Comparison of ENCODE assay signal across 11 cellular contexts in genomic region chr6:163751032-163751525, GRCh38.
DNase-seq lines count a peak whose midpoint lies in the region; ATAC-seq and TF ChIP-seq lines count a peak whose summit lies in the region.
"Had no signal": no experiment of that assay in that cellular context is flagged by ENCODE, and none has a peak within 500 bp of the region (broad histone marks: within the 10 kb centered on the region; RNA-seq: fewer than 3 reads in every experiment).

No MANE protein-coding gene starts in this region.

- peak; percentile 50 for ATAC-seq in activated naive CD8-positive, alpha-beta T cell treated with anti-CD3 and anti-CD28 coated beads, Interleukin-2, amount 50 U/mL, for 24 hours
- ATAC-seq in omental fat pad (ENCODE audit: low FRiP score): no peak

- no peaks in the 10 kb centered on the region for H3K36me3 Mint-ChIP-seq in MCF 10A (ENCODE audit: insufficient read depth, unreplicated experiment)
- no peaks in the 10 kb centered on the region for H3K36me3 Mint-ChIP-seq in activated naive CD8-positive, alpha-beta T cell treated with anti-CD3 and anti-CD28 coated beads, Interleukin-2, amount 50 U/mL, for 24 hours (ENCODE audit: low read depth)

- H3K4me3 ChIP-seq in breast epithelium (peak overlapping the region in 2 of 3 donors; percentile 21 to 49), suprapubic skin (no peak overlapping the region)

- H3K36me3 ChIP-seq in breast epithelium (no peaks in the 10 kb centered on the region), suprapubic skin (no peaks in the 10 kb centered on the region)

- CTCF ChIA-PET in MCF 10A (lab: Yijun Ruan, JAX): no interaction called here

- H3K9me3 Mint-ChIP-seq in MCF 10A (ENCODE audit: unreplicated experiment): peaks cover 7% of the 10 kb centered on the region
- peaks cover 5% of the 10 kb centered on the region for H3K9me3 Mint-ChIP-seq in activated naive CD8-positive, alpha-beta T cell treated with anti-CD3 and anti-CD28 coated beads, Interleukin-2, amount 50 U/mL, for 24 hours

- no peak for TF ChIP-seq CTCF in breast epithelium (IDR thresholded peaks at IDR 0.05)
- TF ChIP-seq CTCF in MCF 10A (IDR thresholded peaks at IDR 0.05; ENCODE audit: unreplicated experiment): no peak
- TF ChIP-seq CTCF in suprapubic skin (IDR thresholded peaks at IDR 0.05): no peak
- TF ChIP-seq CTCF in omental fat pad (IDR thresholded peaks at IDR 0.05): no peak

- 37% methylated on average over 18 of the region's 18 CpGs for WGBS in suprapubic skin

- intact Hi-C loops in breast epithelium (cut with DNase I; ENCODE audit: low total_unique reads) (no loop called here), MCF 10A (cut with micrococcal nuclease) (no loop called here)

- no peak for TF ChIP-seq EP300 in suprapubic skin (IDR thresholded peaks at IDR 0.05)

- H3K27ac Mint-ChIP-seq in MCF 10A (ENCODE audit: low read depth, unreplicated experiment): no peak overlapping the region
- H3K27ac Mint-ChIP-seq in activated naive CD8-positive, alpha-beta T cell treated with anti-CD3 and anti-CD28 coated beads, Interleukin-2, amount 50 U/mL, for 24 hours: peak overlapping the region; percentile 62

- H3K27me3 ChIP-seq in breast epithelium (no peaks in the 10 kb centered on the region), suprapubic skin (no peaks in the 10 kb centered on the region)

- BruUV-seq in MCF 10A (replicated peaks; lab: Mats Ljungman, UMichigan): no TSS peak

- TF ChIP-seq POLR2A in breast epithelium (IDR thresholded peaks at IDR 0.05) (no peak), suprapubic skin (IDR thresholded peaks at IDR 0.05) (no peak)

- DNase-seq in breast epithelium (ENCODE audit: low spot score in 2 of 2) (peak in 1 of 2 donors; percentile 23), MCF 10A (ENCODE audit: unreplicated experiment) (no peak), left kidney (ENCODE audit: low read depth, low spot score) (peak; percentile 57), suprapubic skin (ENCODE audit: low spot score in 2 of 2) (no peak), DMS53 (lab: John Stamatoyannopoulos, UW) (no peak), DMS153 treated with DMSO at 0.1 percent for 48 hours (lab: John Stamatoyannopoulos, UW; ENCODE audit: unreplicated experiment) (no peak), omental fat pad (ENCODE audit: low spot score) (no peak)
- peak; percentile 13 for DNase-seq in activated naive CD8-positive, alpha-beta T cell treated with anti-CD3 and anti-CD28 coated beads, Interleukin-2, amount 50 U/mL, for 24 hours
- DNase-seq: ACHN, amniotic stem cell, DMS79 had no signal

- no peaks in the 10 kb centered on the region for H3K27me3 Mint-ChIP-seq in MCF 10A (ENCODE audit: insufficient read depth, unreplicated experiment)
- H3K27me3 Mint-ChIP-seq in activated naive CD8-positive, alpha-beta T cell treated with anti-CD3 and anti-CD28 coated beads, Interleukin-2, amount 50 U/mL, for 24 hours: peaks cover 33% of the 10 kb centered on the region

- H3K4me3 Mint-ChIP-seq in MCF 10A (ENCODE audit: unreplicated experiment): no peak overlapping the region
- H3K4me3 Mint-ChIP-seq in activated naive CD8-positive, alpha-beta T cell treated with anti-CD3 and anti-CD28 coated beads, Interleukin-2, amount 50 U/mL, for 24 hours: no peak overlapping the region

- peaks cover 2% of the 10 kb centered on the region for H3K4me1 Mint-ChIP-seq in MCF 10A (ENCODE audit: insufficient read depth, unreplicated experiment)
- peaks cover 16% of the 10 kb centered on the region for H3K4me1 Mint-ChIP-seq in activated naive CD8-positive, alpha-beta T cell treated with anti-CD3 and anti-CD28 coated beads, Interleukin-2, amount 50 U/mL, for 24 hours

- H3K27ac ChIP-seq in breast epithelium (peak overlapping the region; percentile 34 to 51), suprapubic skin (peak overlapping the region; percentile 21)

- POLR2A ChIA-PET in MCF 10A (lab: Yijun Ruan, JAX): no interaction called here

- peaks cover 0 to 6% of the 10 kb centered on the region in 2 donors for H3K9me3 ChIP-seq in breast epithelium
- peaks cover 5% of the 10 kb centered on the region for H3K9me3 ChIP-seq in suprapubic skin

- no peaks in the 10 kb centered on the region for H3K4me1 ChIP-seq in breast epithelium
- peaks cover 34% of the 10 kb centered on the region for H3K4me1 ChIP-seq in suprapubic skin

Comparison
In these comparisons a context has a peak if more than half of its experiments do, and no peak if none do; other contexts are left out.
1. DNase-seq: peak in activated naive CD8-positive, alpha-beta T cell treated with anti-CD3 and anti-CD28 coated beads, Interleukin-2, amount 50 U/mL, for 24 hours (single experiment) and left kidney (single experiment); none in MCF 10A (single experiment), suprapubic skin (0 of 2), DMS53 (single experiment), DMS153 treated with DMSO at 0.1 percent for 48 hours (single experiment) and omental fat pad (single experiment).